ENCODE assay signal across 20 cellular contexts in the genomic region with DNA sequence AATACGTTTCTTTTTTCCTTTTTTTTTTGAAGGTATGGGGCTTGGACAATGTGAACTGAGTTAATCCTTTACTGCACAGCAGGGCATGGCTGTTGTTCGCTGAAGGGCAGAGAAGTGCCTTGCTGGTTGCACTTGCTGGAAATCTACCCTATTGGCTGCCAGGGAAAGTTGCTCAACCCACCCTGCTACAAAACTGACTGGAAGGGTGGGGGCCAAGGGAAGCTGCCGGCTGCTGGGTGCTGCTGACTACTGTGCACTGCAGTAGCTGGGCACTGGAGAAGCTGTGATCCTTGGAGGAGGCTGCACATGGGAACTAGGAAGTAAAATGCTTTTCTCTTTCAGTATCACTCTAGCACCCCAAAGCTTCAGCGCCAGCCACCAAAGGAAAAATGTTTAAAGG.
A peak's percentile ranks its signal among the peaks of the same experiment; 100 is the strongest.
DNase-seq lines count a peak whose midpoint lies in the region; ATAC-seq, FAIRE-seq and TF ChIP-seq lines count a peak whose summit lies in the region.
"Had no signal": no experiment of that assay in that cellular context is flagged by ENCODE, and none has a peak within 500 bp of the region (broad histone marks: within the 10 kb centered on the region; RNA-seq: fewer than 3 reads in every experiment).

No MANE protein-coding gene starts in this region.

- TF ChIP-seq EP300 in HepG2 (IDR thresholded peaks at IDR 0.05; ENCODE audit: low read depth in 2 of 2, low read length in 2 of 2) (no peak), HepG2 (CRISPR knock-in tag; IDR thresholded peaks at IDR 0.05; ENCODE audit: borderline replicate concordance) (no peak)

- TF ChIP-seq POLR2A in HepG2 (IDR thresholded peaks at IDR 0.05; ENCODE audit: insufficient read depth in 1 of 2, low read depth in 2 of 2, low read length in 2 of 2) (no peak), right lobe of liver (IDR thresholded peaks at IDR 0.05) (no peak)

- FAIRE-seq in HepG2 (lab: Jason Lieb, UNC), result no peak
- FAIRE-seq: A204.1, G401.6, GM12891 had no signal

- peak; percentile 72 for ATAC-seq in HepG2
- ATAC-seq in right lobe of liver, result no peak
- peak; percentile 56 for ATAC-seq in left lung
- peak; percentile 55 for ATAC-seq in upper lobe of right lung
- ATAC-seq in HG03565 (IDR thresholded peaks at IDR 0.05; ENCODE audit: unreplicated experiment), result no peak

- POLR2A ChIA-PET in HepG2 (lab: Yijun Ruan, JAX), result interaction anchor here (0.9 kb wide), 1 partner anchor 36 kb away, joined by 3 read pairs; no protein-coding TSS in a partner anchor

- H3K79me2 ChIP-seq in HepG2 (ENCODE audit: insufficient read depth, low read length), result no peaks in the 10 kb centered on the region

- H3K4me1 ChIP-seq in HepG2 (ENCODE audit: insufficient read depth, low read length) (peaks cover 15% of the 10 kb centered on the region), right lobe of liver (no peaks in the 10 kb centered on the region), left lung (no peaks in the 10 kb centered on the region), upper lobe of right lung (no peaks in the 10 kb centered on the region)
- H3K4me1 ChIP-seq: BE2C had no signal

- BruUV-seq in HepG2 (replicated peaks; lab: Mats Ljungman, UMichigan), result no TSS peak

- TF ChIP-seq RAD21 in HepG2 (CRISPR knock-in tag; IDR thresholded peaks at IDR 0.05), result no peak

- DNase-seq in HepG2 (ENCODE audit: low spot score) (peak; percentile 11), right lobe of liver (no peak), MV-4-11 (lab: John Stamatoyannopoulos, UW) (peak; percentile 42), left lung (no peak), upper lobe of right lung (no peak), posterior cingulate gyrus (no peak), SHP77 treated with DMSO at 0.1 percent for 48 hours (lab: John Stamatoyannopoulos, UW) (no peak)
- DNase-seq: BE2C; CD4-positive, alpha-beta memory T cell; DMS153; DMS79 treated with DMSO at 0.1 percent for 48 hours; EL; GOT3; HCEC 1CT; HFFc6 had no signal

- intact Hi-C loops in HepG2 (cut with micrococcal nuclease; ENCODE audit: unreplicated experiment), result no loop called here
- intact Hi-C loops in right lobe of liver (cut with DNase I), result no loop called here
- intact Hi-C loops in left lung (cut with DNase I), result no loop called here
- intact Hi-C loops in upper lobe of right lung (cut with DNase I), result no loop called here
- intact Hi-C loops in posterior cingulate gyrus (cut with DNase I), result no loop called here

- H3K36me3 ChIP-seq in HepG2 (replicated peaks in 1 of 2; ENCODE audit: control insufficient read depth in 1 of 2, insufficient read depth in 2 of 2, low read length in 2 of 2) (no peaks in the 10 kb centered on the region), right lobe of liver (no peaks in the 10 kb centered on the region), left lung (no peaks in the 10 kb centered on the region), upper lobe of right lung (no peaks in the 10 kb centered on the region)
- H3K36me3 ChIP-seq: BE2C had no signal

- no peak overlapping the region for H3K9ac ChIP-seq in HepG2 (ENCODE audit: insufficient read depth, low read depth, low read length)

- no peak overlapping the region for H3K4me2 ChIP-seq in HepG2 (ENCODE audit: low read depth, low read length)

- H4K20me1 ChIP-seq in HepG2 (ENCODE audit: insufficient read depth, low read length), result no peaks in the 10 kb centered on the region

- H3K9me3 ChIP-seq in HepG2 (ENCODE audit: low read length), result no peaks in the 10 kb centered on the region
- no peaks in the 10 kb centered on the region for H3K9me3 ChIP-seq in right lobe of liver
- H3K9me3 ChIP-seq in left lung, result peaks cover 0 to 8% of the 10 kb centered on the region in 2 donors
- H3K9me3 ChIP-seq in upper lobe of right lung, result no peaks in the 10 kb centered on the region
- H3K9me3 ChIP-seq: BE2C had no signal

- CTCF ChIA-PET in HepG2 (lab: Yijun Ruan, JAX; ENCODE audit: low intra/inter-chr PET ratio, low total read pairs), result no interaction called here

- WGBS in HepG2 (ENCODE audit: low lambda C conversion rate), result 32% methylated on average over 3 of the region's 4 CpGs
- 60% methylated on average over 3 of the region's 4 CpGs for WGBS in right lobe of liver (ENCODE audit: insufficient coverage, low coverage, low lambda C conversion rate, missing lambda C conversion rate)

- H2AFZ ChIP-seq in HepG2 (ENCODE audit: low read length), result no peak overlapping the region

- TF ChIP-seq CTCF in HepG2 (CRISPR knock-in tag; IDR thresholded peaks at IDR 0.05) (no peak), right lobe of liver (IDR thresholded peaks at IDR 0.05) (no peak), left lung (IDR thresholded peaks at IDR 0.05) (no peak), upper lobe of right lung (IDR thresholded peaks at IDR 0.05) (no peak)

- H3K4me3 ChIP-seq in HepG2 (replicated peaks in 1 of 3; ENCODE audit: insufficient read depth in 1 of 3, low read depth in 2 of 3, low read length in 3 of 3) (no peak overlapping the region), right lobe of liver (no peak overlapping the region), left lung (no peak overlapping the region), upper lobe of right lung (no peak overlapping the region)

- H3K27ac ChIP-seq in HepG2 (ENCODE audit: extremely low read length, insufficient read depth, low read length) (no peak overlapping the region), right lobe of liver (no peak overlapping the region), left lung (no peak overlapping the region), upper lobe of right lung (no peak overlapping the region)
- H3K27ac ChIP-seq: C4-2B had no signal

- H3K27me3 ChIP-seq in HepG2 (ENCODE audit: control insufficient read depth in 1 of 2, insufficient read depth in 2 of 2, low read length in 2 of 2) (no peaks in the 10 kb centered on the region; a peak in 1 of 5 replicates), right lobe of liver (no peaks in the 10 kb centered on the region), left lung (no peaks in the 10 kb centered on the region), upper lobe of right lung (no peaks in the 10 kb centered on the region)
- H3K27me3 ChIP-seq: BE2C had no signal

- in situ Hi-C loops in HepG2 (cut with HindIII; ENCODE audit: extremely low pct_ligation_motif_present, low pct_unique_long_range_greater_than_20kb), result no loop called here

TF ChIP-seq in HepG2, 621 proteins besides CTCF, POLR2A, EP300 and RAD21:
- TF ChIP-seq ZNF282 (IDR thresholded peaks at IDR 0.05; ENCODE audit: partially characterized antibody) (no peak), BCL6 (CRISPR knock-in tag; IDR thresholded peaks at IDR 0.05) (no peak), TAF1 (CRISPR knock-in tag; IDR thresholded peaks at IDR 0.05) (no peak), TARDBP (CRISPR knock-in tag; IDR thresholded peaks at IDR 0.05) (no peak), ZNF10 (CRISPR knock-in tag; IDR thresholded peaks at IDR 0.05; ENCODE audit: borderline replicate concordance, low read depth) (no peak), CEBPG (CRISPR knock-in tag; IDR thresholded peaks at IDR 0.05) (peak; percentile 49), CEBPB (IDR thresholded peaks at IDR 0.05; ENCODE audit: borderline replicate concordance, low read depth, low read length) (peak; percentile 44; the same call in 1 of the 2 replicates), ZFP1 (CRISPR knock-in tag; IDR thresholded peaks at IDR 0.05) (no peak), DNMT3B (CRISPR knock-in tag; conservative IDR thresholded peaks at IDR 0.05) (no peak), ZNF577 (CRISPR knock-in tag; IDR thresholded peaks at IDR 0.05; ENCODE audit: borderline replicate concordance, low read depth) (no peak), RARA (CRISPR knock-in tag; IDR thresholded peaks at IDR 0.05) (no peak), RXRB (CRISPR knock-in tag; IDR thresholded peaks at IDR 0.05; ENCODE audit: borderline replicate concordance) (no peak), NR1H2 (CRISPR knock-in tag; IDR thresholded peaks at IDR 0.05; ENCODE audit: borderline replicate concordance, low read depth) (no peak)
- TF ChIP-seq, protein P1, sequence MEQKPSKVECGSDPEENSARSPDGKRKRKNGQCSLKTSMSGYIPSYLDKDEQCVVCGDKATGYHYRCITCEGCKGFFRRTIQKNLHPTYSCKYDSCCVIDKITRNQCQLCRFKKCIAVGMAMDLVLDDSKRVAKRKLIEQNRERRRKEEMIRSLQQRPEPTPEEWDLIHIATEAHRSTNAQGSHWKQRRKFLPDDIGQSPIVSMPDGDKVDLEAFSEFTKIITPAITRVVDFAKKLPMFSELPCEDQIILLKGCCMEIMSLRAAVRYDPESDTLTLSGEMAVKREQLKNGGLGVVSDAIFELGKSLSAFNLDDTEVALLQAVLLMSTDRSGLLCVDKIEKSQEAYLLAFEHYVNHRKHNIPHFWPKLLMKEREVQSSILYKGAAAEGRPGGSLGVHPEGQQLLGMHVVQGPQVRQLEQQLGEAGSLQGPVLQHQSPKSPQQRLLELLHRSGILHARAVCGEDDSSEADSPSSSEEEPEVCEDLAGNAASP (CRISPR knock-in tag; IDR thresholded peaks at IDR 0.05; ENCODE audit: borderline replicate concordance), result no peak
- TF ChIP-seq, protein P2, sequence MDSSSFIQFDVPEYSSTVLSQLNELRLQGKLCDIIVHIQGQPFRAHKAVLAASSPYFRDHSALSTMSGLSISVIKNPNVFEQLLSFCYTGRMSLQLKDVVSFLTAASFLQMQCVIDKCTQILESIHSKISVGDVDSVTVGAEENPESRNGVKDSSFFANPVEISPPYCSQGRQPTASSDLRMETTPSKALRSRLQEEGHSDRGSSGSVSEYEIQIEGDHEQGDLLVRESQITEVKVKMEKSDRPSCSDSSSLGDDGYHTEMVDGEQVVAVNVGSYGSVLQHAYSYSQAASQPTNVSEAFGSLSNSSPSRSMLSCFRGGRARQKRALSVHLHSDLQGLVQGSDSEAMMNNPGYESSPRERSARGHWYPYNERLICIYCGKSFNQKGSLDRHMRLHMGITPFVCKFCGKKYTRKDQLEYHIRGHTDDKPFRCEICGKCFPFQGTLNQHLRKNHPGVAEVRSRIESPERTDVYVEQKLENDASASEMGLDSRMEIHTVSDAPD (CRISPR knock-in tag; IDR thresholded peaks at IDR 0.05), result no peak
- TF ChIP-seq, protein P3, sequence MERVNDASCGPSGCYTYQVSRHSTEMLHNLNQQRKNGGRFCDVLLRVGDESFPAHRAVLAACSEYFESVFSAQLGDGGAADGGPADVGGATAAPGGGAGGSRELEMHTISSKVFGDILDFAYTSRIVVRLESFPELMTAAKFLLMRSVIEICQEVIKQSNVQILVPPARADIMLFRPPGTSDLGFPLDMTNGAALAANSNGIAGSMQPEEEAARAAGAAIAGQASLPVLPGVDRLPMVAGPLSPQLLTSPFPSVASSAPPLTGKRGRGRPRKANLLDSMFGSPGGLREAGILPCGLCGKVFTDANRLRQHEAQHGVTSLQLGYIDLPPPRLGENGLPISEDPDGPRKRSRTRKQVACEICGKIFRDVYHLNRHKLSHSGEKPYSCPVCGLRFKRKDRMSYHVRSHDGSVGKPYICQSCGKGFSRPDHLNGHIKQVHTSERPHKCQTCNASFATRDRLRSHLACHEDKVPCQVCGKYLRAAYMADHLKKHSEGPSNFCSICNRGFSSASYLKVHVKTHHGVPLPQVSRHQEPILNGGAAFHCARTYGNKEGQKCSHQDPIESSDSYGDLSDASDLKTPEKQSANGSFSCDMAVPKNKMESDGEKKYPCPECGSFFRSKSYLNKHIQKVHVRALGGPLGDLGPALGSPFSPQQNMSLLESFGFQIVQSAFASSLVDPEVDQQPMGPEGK (CRISPR knock-in tag; IDR thresholded peaks at IDR 0.05), result no peak

Comparison
In these comparisons a context has a peak if more than half of its experiments do, and no peak if none do; other contexts are left out.
1. ATAC-seq: peak in HepG2 (single experiment), left lung (single experiment) and upper lobe of right lung (single experiment); none in right lobe of liver (0 of 4) and HG03565 (single experiment).
2. DNase-seq: peak in HepG2 (single experiment) and MV-4-11 (single experiment); none in right lobe of liver (0 of 3), left lung (0 of 2), upper lobe of right lung (single experiment), posterior cingulate gyrus (0 of 10) and SHP77 treated with DMSO at 0.1 percent for 48 hours (single experiment).